ENCODE assay signal across 8 cellular contexts in the genomic region with DNA sequence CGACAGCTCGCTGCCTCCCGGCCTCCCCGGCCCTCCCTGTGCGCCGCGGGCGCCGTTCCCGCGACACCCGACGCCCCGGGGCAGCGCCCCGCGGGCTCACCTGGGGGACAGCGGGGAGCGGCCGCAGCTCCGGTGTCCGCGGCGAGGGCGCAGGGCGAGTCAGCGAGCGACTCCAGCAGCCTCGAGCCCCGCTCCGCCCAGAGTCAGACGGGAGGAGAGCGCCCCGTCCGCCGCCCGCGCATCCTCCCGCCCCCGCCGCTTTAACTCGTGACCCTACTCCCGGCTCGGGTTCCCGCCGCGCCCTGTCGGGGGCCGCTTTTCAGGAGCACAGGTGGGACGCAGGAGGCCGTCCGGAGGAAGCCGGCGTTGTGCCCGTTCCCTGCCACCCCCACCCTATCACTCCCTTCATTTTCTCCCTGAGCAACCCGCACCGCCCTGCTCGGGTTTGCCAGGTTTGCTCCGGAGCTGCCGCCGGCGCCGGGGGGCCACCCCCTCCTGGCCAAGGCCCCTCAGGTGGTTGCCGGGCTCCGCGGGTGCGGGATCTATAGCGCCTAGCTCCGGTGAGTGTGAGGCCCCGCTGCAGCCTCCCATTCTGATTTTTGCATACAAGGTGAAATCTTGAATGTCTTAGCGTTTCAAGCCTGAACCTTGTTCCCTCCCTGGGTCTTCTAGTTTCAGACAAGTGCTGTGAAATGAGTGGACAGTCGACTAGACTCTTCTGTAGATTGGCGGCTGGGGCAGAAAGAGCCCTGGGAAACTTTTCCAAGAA. TPM values are rescaled to one million over a fixed set of nuclear protein-coding genes. Genes with fewer than 3 reads are reported as not detected.
DNase-seq lines count a peak whose midpoint lies in the region; ATAC-seq and TF ChIP-seq lines count a peak whose summit lies in the region.

A gene with protein sequence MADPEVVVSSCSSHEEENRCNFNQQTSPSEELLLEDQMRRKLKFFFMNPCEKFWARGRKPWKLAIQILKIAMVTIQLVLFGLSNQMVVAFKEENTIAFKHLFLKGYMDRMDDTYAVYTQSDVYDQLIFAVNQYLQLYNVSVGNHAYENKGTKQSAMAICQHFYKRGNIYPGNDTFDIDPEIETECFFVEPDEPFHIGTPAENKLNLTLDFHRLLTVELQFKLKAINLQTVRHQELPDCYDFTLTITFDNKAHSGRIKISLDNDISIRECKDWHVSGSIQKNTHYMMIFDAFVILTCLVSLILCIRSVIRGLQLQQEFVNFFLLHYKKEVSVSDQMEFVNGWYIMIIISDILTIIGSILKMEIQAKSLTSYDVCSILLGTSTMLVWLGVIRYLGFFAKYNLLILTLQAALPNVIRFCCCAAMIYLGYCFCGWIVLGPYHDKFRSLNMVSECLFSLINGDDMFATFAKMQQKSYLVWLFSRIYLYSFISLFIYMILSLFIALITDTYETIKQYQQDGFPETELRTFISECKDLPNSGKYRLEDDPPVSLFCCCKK (minus strand): TSS at position 205 of the 769 bp plus-strand sequence. CDS start 3,140 bp downstream, outside the sequence.

- peak within 1 kb of the TSS; percentile 39 to 76 (median 56) for H3K4me3 ChIP-seq in Peyer's patch
- peak within 1 kb of the TSS; percentile 66 for H3K4me3 ChIP-seq in adipocyte (ENCODE audit: low read length)

- TF ChIP-seq POLR2A in Peyer's patch (IDR thresholded peaks at IDR 0.05), result no peak

- H3K27ac ChIP-seq in CD4-positive, alpha-beta T cell (ENCODE audit: low read depth, low read length), result no peak within 1 kb of the TSS
- H3K27ac ChIP-seq in Peyer's patch, result peak within 1 kb of the TSS in 1 of 4 donors; percentile 82

- no peaks in the 10 kb centered on the region for H3K36me3 ChIP-seq in Peyer's patch
- no peaks in the 10 kb centered on the region for H3K36me3 ChIP-seq in adipocyte (ENCODE audit: control insufficient read depth, insufficient read depth, low read length, severe bottlenecking)

- no peak for TF ChIP-seq CTCF in CD4-positive, alpha-beta T cell (IDR thresholded peaks at IDR 0.05)
- TF ChIP-seq CTCF in Peyer's patch (IDR thresholded peaks at IDR 0.05), result no peak

- CTCF ChIA-PET in CD4-positive, alpha-beta T cell (lab: Charles Lee), result interaction anchor here (1.2 kb wide), 1 partner anchor 104 kb away, joined by 6 read pairs; no protein-coding TSS in a partner anchor

- H3K9me3 Mint-ChIP-seq in CD4-positive, alpha-beta T cell, result no peaks in the 10 kb centered on the region

- H3K9ac ChIP-seq in adipocyte (ENCODE audit: low read length), result no peak within 1 kb of the TSS

- DNase-seq in CD4-positive, alpha-beta T cell, result peak in 7 of 10 experiments; percentile 14 to 47 (median 25)
- DNase-seq in Peyer's patch (peak; percentile 21 to 70 (median 70)), adipocyte (ENCODE audit: low read depth) (peak; percentile 50), iPS-NIHi11 (ENCODE audit: low spot score) (peak; percentile 68), NCI-H1092 treated with DMSO at 0.1 percent for 48 hours (lab: John Stamatoyannopoulos, UW) (no peak)
- DNase-seq in stimulated activated CD4-positive, alpha-beta T cell treated with anti-CD3 and anti-CD28 coated beads, Interleukin-15, amount 100 ng/mL, for 24 hours, result peak; percentile 59

- POLR2A ChIA-PET in CD4-positive, alpha-beta T cell (lab: Charles Lee), result interaction anchor here (0.6 to 1.2 kb wide), 3 partner anchors 39 to 228 kb away, joined by 3 to 4 read pairs (median 3); a partner anchor contains a TSS

- peak within 1 kb of the TSS; percentile 72 for H3K4me3 Mint-ChIP-seq in CD4-positive, alpha-beta T cell

- H3K27me3 Mint-ChIP-seq in CD4-positive, alpha-beta T cell, result peaks cover 66% of the 10 kb centered on the region

- peak; percentile 63 for ATAC-seq in CD4-positive, alpha-beta T cell (ENCODE audit: poor library complexity)
- ATAC-seq in GM19324 (IDR thresholded peaks at IDR 0.05; ENCODE audit: low FRiP score, unreplicated experiment) (peak; percentile 72), HG03175 (IDR thresholded peaks at IDR 0.05; ENCODE audit: unreplicated experiment) (peak; percentile 65)

- peaks cover 0 to 16% (median 7%) of the 10 kb centered on the region in 4 donors for H3K4me1 ChIP-seq in Peyer's patch
- no peaks in the 10 kb centered on the region for H3K4me1 ChIP-seq in adipocyte (ENCODE audit: control insufficient read depth, insufficient read depth, low read length)

- H3K36me3 Mint-ChIP-seq in CD4-positive, alpha-beta T cell (ENCODE audit: low read depth), result no peaks in the 10 kb centered on the region

- intact Hi-C loops in CD4-positive, alpha-beta T cell (cut with DNase I, micrococcal nuclease), result loop anchor here in 1 of 2 experiments (1.0 to 5.0 kb wide), 2 partner anchors 37 to 154 kb away; a partner anchor contains a TSS

- peaks cover 33% of the 10 kb centered on the region for H3K4me1 Mint-ChIP-seq in CD4-positive, alpha-beta T cell (ENCODE audit: low read depth)

- H3K9me3 ChIP-seq in CD4-positive, alpha-beta T cell (ENCODE audit: control insufficient read depth, low read length), result no peaks in the 10 kb centered on the region
- H3K9me3 ChIP-seq in Peyer's patch (peaks cover 0 to 9% (median 0%) of the 10 kb centered on the region in 4 donors), adipocyte (ENCODE audit: control insufficient read depth, low read length) (no peaks in the 10 kb centered on the region)

- peaks cover 56% of the 10 kb centered on the region for H3K27me3 ChIP-seq in CD4-positive, alpha-beta T cell (ENCODE audit: control insufficient read depth, insufficient read depth, low read length)
- H3K27me3 ChIP-seq in Peyer's patch (peaks cover 0 to 11% of the 10 kb centered on the region in 2 donors), adipocyte (replicated peaks; ENCODE audit: control insufficient read depth, insufficient read depth, low read length) (peaks cover 20% of the 10 kb centered on the region)

- H3K27ac Mint-ChIP-seq in CD4-positive, alpha-beta T cell, result no peak within 1 kb of the TSS

RNA-seq across cellular contexts. Expression of the gene that starts here (rescaled TPM):
- under 1 TPM; 0.14 to 0.22 TPM for total RNA-seq in CD4-positive, alpha-beta T cell
- total RNA-seq in Peyer's patch, result 10 to 100 TPM in 1 of 4 donors, 1 to 10 TPM in 3; 1.8 to 21.3 (median 2.8) TPM

Comparison
In these comparisons a context has a peak if more than half of its experiments do, and no peak if none do; other contexts are left out.
1. Peak in DNase-seq and ATAC-seq in CD4-positive, alpha-beta T cell; RNA of the gene not detected or under 1 TPM.